ENCODE assay signal across 8 cellular contexts in the genomic region with DNA sequence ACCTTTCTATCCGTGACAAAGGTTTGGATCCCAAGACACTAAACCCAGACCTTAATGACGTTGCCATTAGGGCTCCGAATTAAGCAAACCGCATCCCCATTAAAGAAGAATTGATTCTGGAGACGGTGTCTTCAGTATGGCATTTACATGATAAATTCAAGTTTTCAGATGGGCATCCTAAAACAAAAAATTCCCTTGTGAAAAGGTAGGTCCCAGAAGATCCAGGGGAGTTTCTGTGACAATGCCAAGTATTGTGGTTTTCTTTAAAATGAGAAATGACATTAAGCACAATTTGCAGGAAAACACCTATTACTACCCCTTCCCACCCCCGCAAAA. TPM values are rescaled to one million over a fixed set of nuclear protein-coding genes. Genes with fewer than 3 reads are reported as not detected.
DNase-seq lines count a peak whose midpoint lies in the region; ATAC-seq and TF ChIP-seq lines count a peak whose summit lies in the region.

No MANE protein-coding gene starts in this region.

- H3K9me3 ChIP-seq in CD8-positive, alpha-beta T cell (ENCODE audit: low read length) = no peaks in the 10 kb centered on the region

- H3K36me3 ChIP-seq in CD8-positive, alpha-beta T cell (ENCODE audit: insufficient read depth, low read length) = no peaks in the 10 kb centered on the region

- H3K4me1 Mint-ChIP-seq in CD8-positive, alpha-beta T cell (ENCODE audit: low read depth) = peaks cover 40% of the 10 kb centered on the region
- H3K4me1 Mint-ChIP-seq in osteocyte (ENCODE audit: unreplicated experiment) = peaks cover 56% of the 10 kb centered on the region

- POLR2A ChIA-PET in CD8-positive, alpha-beta T cell (lab: Charles Lee) = interaction anchor here (0.6 to 3.2 kb wide), 10 partner anchors 13 to 209 kb away, joined by 3 to 42 read pairs (median 8); a partner anchor contains a TSS
- POLR2A ChIA-PET in RWPE1 (lab: Yijun Ruan, JAX; ENCODE audit: low non-redundant PET) = interaction anchor here (0.5 to 0.9 kb wide), 3 partner anchors 8 to 123 kb away, joined by 3 read pairs; no protein-coding TSS in a partner anchor

- peak overlapping the region; percentile 93 for H3K4me3 ChIP-seq in CD8-positive, alpha-beta T cell (ENCODE audit: low read depth, low read length)

- no peaks in the 10 kb centered on the region for H3K27me3 Mint-ChIP-seq in CD8-positive, alpha-beta T cell (ENCODE audit: low read depth)
- no peaks in the 10 kb centered on the region for H3K27me3 Mint-ChIP-seq in osteocyte (ENCODE audit: unreplicated experiment)

- no peaks in the 10 kb centered on the region for H3K27me3 ChIP-seq in CD8-positive, alpha-beta T cell (ENCODE audit: insufficient read depth, low read length)

- no peaks in the 10 kb centered on the region for H3K9me3 Mint-ChIP-seq in CD8-positive, alpha-beta T cell
- H3K9me3 Mint-ChIP-seq in osteocyte (ENCODE audit: unreplicated experiment) = no peaks in the 10 kb centered on the region

- H3K36me3 Mint-ChIP-seq in CD8-positive, alpha-beta T cell = peaks cover 33% of the 10 kb centered on the region
- H3K36me3 Mint-ChIP-seq in osteocyte (ENCODE audit: unreplicated experiment) = peaks cover 26% of the 10 kb centered on the region

- H3K27ac ChIP-seq in CD8-positive, alpha-beta T cell (ENCODE audit: low read depth, low read length) = peak overlapping the region; percentile 91
- peak overlapping the region; percentile 94 for H3K27ac ChIP-seq in RWPE1
- H3K27ac ChIP-seq in epithelial cell of prostate = peak overlapping the region; percentile 79

- peak overlapping the region; percentile 94 for H3K27ac Mint-ChIP-seq in CD8-positive, alpha-beta T cell
- peak overlapping the region; percentile 92 for H3K27ac Mint-ChIP-seq in osteocyte (ENCODE audit: unreplicated experiment)

- H3K4me3 Mint-ChIP-seq in CD8-positive, alpha-beta T cell = peak overlapping the region; percentile 93
- peak overlapping the region; percentile 80 for H3K4me3 Mint-ChIP-seq in osteocyte (ENCODE audit: unreplicated experiment)

- no peak for TF ChIP-seq CTCF in CD8-positive, alpha-beta T cell (IDR thresholded peaks at IDR 0.05)
- TF ChIP-seq CTCF in RWPE1 (conservative IDR thresholded peaks at IDR 0.05; ENCODE audit: low read depth) (no peak), osteocyte (IDR thresholded peaks at IDR 0.05) (no peak)

- intact Hi-C loops in CD8-positive, alpha-beta T cell (cut with DNase I, micrococcal nuclease) = loop anchor here (1.0 to 10.0 kb wide), 13 partner anchors 72 to 1713 kb away; a partner anchor contains a TSS

- CTCF ChIA-PET in CD8-positive, alpha-beta T cell (lab: Charles Lee) = interaction anchor here (1.4 to 1.9 kb wide), 2 partner anchors 9 to 76 kb away, joined by 3 to 7 read pairs; a partner anchor contains a TSS
- CTCF ChIA-PET in RWPE1 (lab: Yijun Ruan, JAX) = interaction anchor here (0.6 kb wide), 1 partner anchor 46 kb away, joined by 4 read pairs; no protein-coding TSS in a partner anchor

- no peak for ATAC-seq in CD8-positive, alpha-beta T cell
- ATAC-seq in GM19455 (IDR thresholded peaks at IDR 0.05; ENCODE audit: unreplicated experiment) = no peak

- DNase-seq in CD8-positive, alpha-beta T cell = no peak
- DNase-seq in RWPE1 (ENCODE audit: low spot score) = no peak
- no peak for DNase-seq in epithelial cell of prostate (ENCODE audit: low read depth, low spot score)
- DNase-seq in osteocyte (ENCODE audit: extremely low spot score, unreplicated experiment) = no peak
- DNase-seq in hepatic stellate cell (ENCODE audit: low spot score) = no peak
- DNase-seq in NCI-H2107 treated with DMSO at 0.1 percent for 48 hours (lab: John Stamatoyannopoulos, UW; ENCODE audit: unreplicated experiment) = no peak
- DNase-seq in NCI-H128 (lab: John Stamatoyannopoulos, UW; ENCODE audit: unreplicated experiment) = no peak

- H3K4me1 ChIP-seq in CD8-positive, alpha-beta T cell (ENCODE audit: insufficient read depth, low read length) = peaks cover 37% of the 10 kb centered on the region

RNA-seq across cellular contexts. Expression of a gene that starts 0.7 kb away (rescaled TPM):
- 100 to 1,000 TPM; 115 to 123 TPM for total RNA-seq in CD8-positive, alpha-beta T cell
- total RNA-seq in osteocyte = 296 and 307 TPM in 2 replicates
